7 cellular contexts compared by ENCODE assay signal in genomic region chr3:71934520-71934919, GRCh38.
"Had no signal": no experiment of that assay in that cellular context is flagged by ENCODE, and none has a peak within 500 bp of the region (broad histone marks: within the 10 kb centered on the region; RNA-seq: fewer than 3 reads in every experiment).

No MANE protein-coding gene starts in this region.

- H3K4me2 ChIP-seq: KMS-11 had no signal

- H3K9ac ChIP-seq: KMS-11 had no signal

- H3K27ac ChIP-seq: HL-60, KMS-11 had no signal

- FAIRE-seq: HTR-8/SVneo had no signal

- DNase-seq: IMR-90, Karpas-422, KBM-7, KG1 had no signal
